In the genomic region with DNA sequence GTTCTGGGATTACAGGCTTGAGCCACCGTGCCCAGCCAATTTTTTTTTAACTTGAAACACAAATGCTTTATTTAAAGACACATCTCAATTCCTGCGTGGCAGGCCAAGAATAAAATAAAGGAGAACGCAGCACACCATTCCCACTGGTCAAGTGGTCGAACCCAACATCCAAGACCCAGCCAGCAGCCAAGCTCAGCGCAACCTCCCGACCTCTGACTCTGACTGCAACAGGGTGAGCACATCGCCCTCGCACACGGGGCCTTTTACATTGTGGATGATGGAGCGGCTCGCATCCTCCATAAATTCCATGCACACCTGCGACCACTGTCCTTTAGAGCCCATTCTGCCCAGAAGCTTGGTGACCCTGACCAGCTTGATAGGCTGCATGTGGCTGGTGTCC, we compare ENCODE assay signal across 9 cellular contexts. TPM values are rescaled to one million over a fixed set of nuclear protein-coding genes. Genes with fewer than 3 reads are reported as not detected.
"Had no signal": no experiment of that assay in that cellular context is flagged by ENCODE, and none has a peak within 500 bp of the region (broad histone marks: within the 10 kb centered on the region; RNA-seq: fewer than 3 reads in every experiment).

No MANE protein-coding gene starts in this region.

- H3K27ac Mint-ChIP-seq: IgD-negative memory B cell had no signal

- H3K4me2 ChIP-seq: KMS-11 had no signal

- H3K9me3 Mint-ChIP-seq: IgD-negative memory B cell had no signal

- ATAC-seq: HepG2, K562 had no signal

- FAIRE-seq: HepG2, HTR-8/SVneo, K562 had no signal

- H3K9ac ChIP-seq: KMS-11 had no signal

- H3K4me3 ChIP-seq: K562 had no signal

- H3K36me3 Mint-ChIP-seq: IgD-negative memory B cell had no signal

- H3K27ac ChIP-seq: HL-60, KMS-11 had no signal

- DNase-seq: IMR-90, KBM-7, KG1 had no signal

RNA-seq across cellular contexts. Expression of a gene that starts 15.1 kb away (rescaled TPM):
- polyA plus RNA-seq: IgD-negative memory B cell had no signal
